Comparison of ENCODE assay signal across 22 cellular contexts in the genomic region with DNA sequence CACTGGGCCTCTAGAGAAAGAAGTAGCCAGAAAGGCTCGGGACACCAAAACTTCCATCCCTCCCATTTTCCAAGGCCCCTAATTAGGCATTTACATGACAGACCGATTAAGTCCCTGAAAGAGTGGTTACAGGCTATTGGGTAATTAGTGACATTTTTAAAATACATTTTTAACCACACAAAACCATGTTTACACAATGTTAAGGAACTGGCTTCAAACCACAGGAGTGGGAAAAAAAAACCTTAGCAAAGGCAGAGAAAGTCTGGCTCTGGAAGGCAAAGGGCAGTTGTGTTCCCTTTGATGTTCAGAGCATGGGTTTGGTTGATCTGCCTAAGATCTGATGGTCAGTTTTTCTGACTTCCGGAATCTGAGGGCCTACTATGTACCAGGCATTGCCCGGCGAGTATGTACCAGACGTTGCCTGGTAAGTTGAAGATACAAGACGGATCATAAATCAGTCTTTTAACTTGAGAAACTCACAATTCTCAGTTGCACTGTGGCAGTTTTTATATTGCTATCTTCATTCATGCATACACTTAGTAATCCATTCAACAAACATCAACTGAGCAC.
"Had no signal": no experiment of that assay in that cellular context is flagged by ENCODE, and none has a peak within 500 bp of the region (broad histone marks: within the 10 kb centered on the region; RNA-seq: fewer than 3 reads in every experiment).

No MANE protein-coding gene starts in this region.

- ATAC-seq: activated CD8-positive, alpha-beta memory T cell treated with anti-CD3 and anti-CD28 coated beads, Interleukin-2, amount 10 ng/mL, durations not matched to agents 7 days and 5 days; activated CD8-positive, alpha-beta T cell treated with anti-CD3 and anti-CD28 coated beads for 36 hours; activated naive CD4-positive, alpha-beta T cell treated with anti-CD3 and anti-CD28 coated beads, Interleukin-2, amount 50 U/mL, for 72 hours; foreskin keratinocyte; left lobe of liver; lower lobe of right lung had no signal

- H3K9ac ChIP-seq: neural progenitor cell had no signal

- H3K4me3 ChIP-seq: adrenal gland, breast epithelium, coronary artery, esophagus squamous epithelium, lower lobe of right lung, neural progenitor cell, thoracic aorta, upper lobe of left lung had no signal

- FAIRE-seq: astrocyte had no signal

- H3K36me3 ChIP-seq: adrenal gland, breast epithelium, esophagus squamous epithelium, lower lobe of right lung, neural progenitor cell, thoracic aorta, upper lobe of left lung, WERI-Rb-1 had no signal

- H3K9me3 ChIP-seq: adrenal gland, breast epithelium, esophagus squamous epithelium, lower lobe of right lung, thoracic aorta, upper lobe of left lung had no signal

- H3K4me1 ChIP-seq: adrenal gland, breast epithelium, esophagus squamous epithelium, foreskin keratinocyte, lower lobe of right lung had no signal

- H3K27me3 ChIP-seq: adrenal gland, breast epithelium, foreskin keratinocyte, neural progenitor cell, upper lobe of left lung had no signal

- DNase-seq: activated CD4-positive, alpha-beta T cell treated with anti-CD3 and anti-CD28 coated beads, Interleukin-2, amount 10 ng/mL, durations not matched to agents 7 days and 5 days; activated CD4-positive, CD25-positive, alpha-beta regulatory T cell treated with anti-CD3 and anti-CD28 coated beads, Interleukin-2, amount 50 U/mL, for 72 hours; activated CD8-positive, alpha-beta memory T cell treated with anti-CD3 and anti-CD28 coated beads, Interleukin-2, amount 10 ng/mL, durations not matched to agents 7 days and 5 days; activated CD8-positive, alpha-beta T cell treated with anti-CD3 and anti-CD28 coated beads for 36 hours; activated gamma-delta T cell treated with Interleukin-2 at 50 U/mL for 16 hours; activated T-cell treated with anti-CD3 and anti-CD28 coated beads for 4 hours; adrenal gland; esophagus squamous epithelium; foreskin keratinocyte; lower lobe of right lung; naive B cell; stimulated activated CD4-positive, alpha-beta T cell treated with anti-CD3 and anti-CD28 coated beads, Interleukin-4, amount 100 ng/mL, for 24 hours; stimulated activated naive CD4-positive, alpha-beta T cell treated with Interleukin-2 at 50 U/mL for 16 hours; WERI-Rb-1 had no signal
